8 cellular contexts compared by ENCODE assay signal in the genomic region with DNA sequence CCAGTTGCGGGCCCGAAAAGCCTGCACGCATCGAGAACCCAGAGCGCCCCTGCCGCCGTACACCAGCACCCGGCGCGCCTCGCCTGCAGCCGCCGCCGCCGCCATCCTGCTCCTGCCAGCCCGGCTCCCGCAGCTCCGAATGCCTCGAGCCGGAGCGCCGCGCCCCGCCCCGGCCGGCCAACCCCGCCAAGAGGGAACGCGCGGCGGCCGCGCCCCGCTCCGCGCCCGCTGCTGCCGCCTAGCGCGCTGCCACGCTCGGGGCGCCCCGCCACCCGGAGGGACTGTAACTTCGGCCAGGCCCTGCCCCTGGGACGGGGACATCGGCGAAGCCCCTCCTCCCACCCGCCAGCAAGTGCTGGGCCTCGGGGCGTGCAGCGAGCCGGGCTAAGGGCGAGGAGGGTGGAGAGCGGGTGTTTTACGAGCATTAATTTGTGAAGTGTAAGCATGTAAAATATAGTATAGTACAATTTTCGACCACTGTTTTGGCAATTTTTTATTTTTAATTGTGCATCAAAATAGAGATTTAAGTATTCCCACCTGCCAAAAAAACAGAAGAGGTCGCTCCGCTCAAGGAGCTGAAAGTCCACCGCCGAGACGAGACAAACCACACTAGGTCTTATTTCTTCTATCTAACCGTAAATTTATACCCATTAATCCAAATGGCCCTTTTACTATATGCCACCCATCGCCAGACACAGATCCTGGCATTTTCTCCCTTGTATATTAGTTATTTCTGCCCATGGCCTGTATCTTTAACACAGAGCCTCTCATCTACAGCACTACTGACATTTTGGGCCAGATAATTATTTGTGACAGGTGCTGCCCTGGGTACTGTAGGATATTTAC.
DNase-seq lines count a peak whose midpoint lies in the region; ATAC-seq, FAIRE-seq and TF ChIP-seq lines count a peak whose summit lies in the region.

A gene (minus strand): TSS at position 141 of the 846 bp plus-strand sequence. CDS start 36 bp downstream, at position 105.

- peaks cover 24% of the 10 kb centered on the region for H3K27me3 Mint-ChIP-seq in nephron progenitor cell (ENCODE audit: low read depth, poor library complexity)
- peaks cover 8% of the 10 kb centered on the region for H3K27me3 Mint-ChIP-seq in stimulated activated naive CD8-positive, alpha-beta T cell treated with anti-CD3 and anti-CD28 coated beads, Interleukin-15, amount 100 ng/mL, for 72 hours

- peak within 1 kb of the TSS; percentile 94 for H3K4me3 Mint-ChIP-seq in nephron progenitor cell
- H3K4me3 Mint-ChIP-seq in stimulated activated naive CD8-positive, alpha-beta T cell treated with anti-CD3 and anti-CD28 coated beads, Interleukin-15, amount 100 ng/mL, for 72 hours, result peak within 1 kb of the TSS; percentile 91 to 99

- peak within 1 kb of the TSS; percentile 3 for H3K27ac Mint-ChIP-seq in nephron progenitor cell
- peak within 1 kb of the TSS; percentile 93 to 95 for H3K27ac Mint-ChIP-seq in stimulated activated naive CD8-positive, alpha-beta T cell treated with anti-CD3 and anti-CD28 coated beads, Interleukin-15, amount 100 ng/mL, for 72 hours

- no peaks in the 10 kb centered on the region for H3K9me3 Mint-ChIP-seq in nephron progenitor cell
- no peaks in the 10 kb centered on the region for H3K9me3 Mint-ChIP-seq in stimulated activated naive CD8-positive, alpha-beta T cell treated with anti-CD3 and anti-CD28 coated beads, Interleukin-15, amount 100 ng/mL, for 72 hours

- peak; percentile 96 for ATAC-seq in GM19463 (IDR thresholded peaks at IDR 0.05; ENCODE audit: unreplicated experiment)
- peak; percentile 92 for ATAC-seq in stimulated activated naive CD8-positive, alpha-beta T cell treated with anti-CD3 and anti-CD28 coated beads, Interleukin-15, amount 100 ng/mL, for 72 hours

- no peak for FAIRE-seq in D721Med (lab: Jason Lieb, UNC)

- DNase-seq in D721Med (ENCODE audit: insufficient read length, low spot score) (peak; percentile 67), HK-2 (ENCODE audit: unreplicated experiment) (peak; percentile 81), RKO (ENCODE audit: low spot score) (peak; percentile 81), fibroblast of the conjunctiva (ENCODE audit: low read depth) (peak; percentile 21), nephron progenitor cell (peak; percentile 91)
- peak; percentile 71 for DNase-seq in activated T-helper 9 cell treated with anti-CD3 and anti-CD28 coated beads, Interleukin-2, amount 50 U/mL, for 16 hours (ENCODE audit: low read depth)
- peak; percentile 83 to 84 for DNase-seq in stimulated activated naive CD8-positive, alpha-beta T cell treated with anti-CD3 and anti-CD28 coated beads, Interleukin-15, amount 100 ng/mL, for 72 hours

- peaks cover 62% of the 10 kb centered on the region for H3K4me1 Mint-ChIP-seq in nephron progenitor cell
- peaks cover 31% of the 10 kb centered on the region for H3K4me1 Mint-ChIP-seq in stimulated activated naive CD8-positive, alpha-beta T cell treated with anti-CD3 and anti-CD28 coated beads, Interleukin-15, amount 100 ng/mL, for 72 hours

- TF ChIP-seq CTCF in D721Med (IDR thresholded peaks at IDR 0.05; ENCODE audit: insufficient read depth, missing control alignments) (peak; percentile 53), nephron progenitor cell (IDR thresholded peaks at IDR 0.05) (no peak)

- H3K36me3 Mint-ChIP-seq in nephron progenitor cell (ENCODE audit: low read depth), result peaks cover 28% of the 10 kb centered on the region

Comparison
In these comparisons a context has a peak if more than half of its experiments do, and no peak if none do; other contexts are left out.
1. Peak in every context shown above with its lines: DNase-seq and ATAC-seq.
2. DNase-seq: peak in every context shown above with its lines; median percentile 91 in nephron progenitor cell; 84 in stimulated activated naive CD8-positive, alpha-beta T cell treated with anti-CD3 and anti-CD28 coated beads, Interleukin-15, amount 100 ng/mL, for 72 hours; 81 in HK-2; 81 in RKO; 71 in activated T-helper 9 cell treated with anti-CD3 and anti-CD28 coated beads, Interleukin-2, amount 50 U/mL, for 16 hours; 67 in D721Med; 21 in fibroblast of the conjunctiva.